29 cellular contexts compared by ENCODE assay signal in genomic region chr17:60629120-60629519, GRCh38.
"Had no signal": no experiment of that assay in that cellular context is flagged by ENCODE, and none has a peak within 500 bp of the region (broad histone marks: within the 10 kb centered on the region; RNA-seq: fewer than 3 reads in every experiment).

No MANE protein-coding gene starts in this region.

- H3K4me3 Mint-ChIP-seq: activated CD4-positive, alpha-beta memory T cell treated with anti-CD3 and anti-CD28 coated beads, Interleukin-2, amount 10 ng/mL, durations not matched to agents 7 days and 5 days; activated CD4-positive, alpha-beta T cell treated with anti-CD3 and anti-CD28 coated beads, Interleukin-2, amount 10 ng/mL, durations not matched to agents 7 days and 5 days; activated naive CD8-positive, alpha-beta T cell treated with anti-CD3 and anti-CD28 coated beads, Interleukin-2, amount 10 ng/mL, durations not matched to agents 7 days and 5 days; activated T-cell treated with anti-CD3 and anti-CD28 coated beads, Interleukin-2, amount 50 U/mL, for 4 hours; dendritic cell treated with granulocyte-macrophage colony-stimulating factor and Interleukin-4, amounts not matched to agents 40 ng/mL and 50 ng/mL, for 4 days; natural killer cell treated with Interleukin-12 subunit alpha and Interleukin-12 subunit beta and Interleukin-15 and Interleukin-18, amount 100 ng/mL, for 72 hours had no signal

- H3K4me1 ChIP-seq: foreskin keratinocyte, lower lobe of right lung, right lobe of liver, testis, transverse colon, uterus had no signal

- H3K4me3 ChIP-seq: ascending aorta, esophagus muscularis mucosa, heart right ventricle, lower lobe of right lung, right lobe of liver, skin epidermis, testis, transverse colon, uterus had no signal

- H3K27me3 Mint-ChIP-seq: activated CD4-positive, alpha-beta memory T cell treated with anti-CD3 and anti-CD28 coated beads, Interleukin-2, amount 10 ng/mL, durations not matched to agents 7 days and 5 days; activated CD4-positive, alpha-beta T cell treated with anti-CD3 and anti-CD28 coated beads, Interleukin-2, amount 10 ng/mL, durations not matched to agents 7 days and 5 days; activated naive CD8-positive, alpha-beta T cell treated with anti-CD3 and anti-CD28 coated beads, Interleukin-2, amount 10 ng/mL, durations not matched to agents 7 days and 5 days; dendritic cell treated with granulocyte-macrophage colony-stimulating factor and Interleukin-4, amounts not matched to agents 40 ng/mL and 50 ng/mL, for 4 days; natural killer cell treated with Interleukin-12 subunit alpha and Interleukin-12 subunit beta and Interleukin-15 and Interleukin-18, amount 100 ng/mL, for 72 hours had no signal

- ATAC-seq: activated T-cell treated with anti-CD3 and anti-CD28 coated beads, Interleukin-2, amount 50 U/mL, for 4 hours; foreskin keratinocyte; heart right ventricle; left lobe of liver; lower lobe of right lung; natural killer cell treated with Interleukin-12 subunit alpha and Interleukin-12 subunit beta and Interleukin-15 and Interleukin-18, amount 100 ng/mL, for 72 hours; right lobe of liver; stimulated activated naive CD8-positive, alpha-beta T cell treated with anti-CD3 and anti-CD28 coated beads, Interleukin-15, Interleukin-2, amounts not matched to agents 100 U/mL and 50 U/mL, for 24 hours had no signal

- H3K27ac ChIP-seq: ascending aorta, brain microvascular endothelial cell, esophagus muscularis mucosa, foreskin keratinocyte, lower lobe of right lung, right lobe of liver, skin epidermis, testis, transverse colon had no signal

- H3K27me3 ChIP-seq: ascending aorta, brain microvascular endothelial cell, esophagus muscularis mucosa, foreskin keratinocyte, heart right ventricle, right lobe of liver, testis, transverse colon, uterus had no signal

- H3K9me3 ChIP-seq: ascending aorta, esophagus muscularis mucosa, heart right ventricle, lower lobe of right lung, right lobe of liver, testis, transverse colon, uterus had no signal

- DNase-seq: activated CD4-positive, alpha-beta memory T cell treated with anti-CD3 and anti-CD28 coated beads, Interleukin-2, amount 10 ng/mL, durations not matched to agents 7 days and 5 days; activated CD4-positive, alpha-beta T cell treated with anti-CD3 and anti-CD28 coated beads for 1 hour; activated CD4-positive, alpha-beta T cell treated with anti-CD3 and anti-CD28 coated beads, Interleukin-2, amount 10 ng/mL, durations not matched to agents 7 days and 5 days; activated CD8-positive, alpha-beta memory T cell treated with anti-CD3 and anti-CD28 coated beads, Interleukin-2, amount 50 U/mL, for 48 hours; activated naive CD8-positive, alpha-beta T cell treated with anti-CD3 and anti-CD28 coated beads, Interleukin-2, amount 10 ng/mL, durations not matched to agents 7 days and 5 days; activated T-cell treated with anti-CD3 and anti-CD28 coated beads, Interleukin-2, amount 50 U/mL, for 4 hours; brain microvascular endothelial cell; caudate nucleus; effector CD4-positive, alpha-beta T cell; foreskin keratinocyte; heart right ventricle; kidney glomerular epithelial cell; lower lobe of right lung; mesenchymal stem cell; right lobe of liver; stimulated activated CD4-positive, alpha-beta T cell treated with anti-CD3 and anti-CD28 coated beads, Interleukin-12 subunit alpha, Interleukin-12 subunit beta, amount 100 ng/mL, for 4 hours; stimulated activated CD4-positive, alpha-beta T cell treated with anti-CD3 and anti-CD28 coated beads, Interleukin-4, amount 100 ng/mL, for 1 hour; stimulated activated naive CD8-positive, alpha-beta T cell treated with anti-CD3 and anti-CD28 coated beads, Interleukin-15, Interleukin-2, amounts not matched to agents 100 U/mL and 50 U/mL, for 24 hours; T-helper 2 cell; testis; transverse colon; uterus had no signal

- H3K27ac Mint-ChIP-seq: activated CD4-positive, alpha-beta memory T cell treated with anti-CD3 and anti-CD28 coated beads, Interleukin-2, amount 10 ng/mL, durations not matched to agents 7 days and 5 days; activated CD4-positive, alpha-beta T cell treated with anti-CD3 and anti-CD28 coated beads, Interleukin-2, amount 10 ng/mL, durations not matched to agents 7 days and 5 days; activated naive CD8-positive, alpha-beta T cell treated with anti-CD3 and anti-CD28 coated beads, Interleukin-2, amount 10 ng/mL, durations not matched to agents 7 days and 5 days; activated T-helper 2 cell treated with anti-CD3 and anti-CD28 coated beads, Interferon-gamma antibody, Interleukin-2, Interleukin-4, amounts not matched to agents 10 μg/mL and 5 μg/mL and 100 μg/mL, durations not matched to agents 14 hours and 24 hours and 36 hours; natural killer cell treated with Interleukin-12 subunit alpha and Interleukin-12 subunit beta and Interleukin-15 and Interleukin-18, amount 100 ng/mL, for 72 hours had no signal

- H3K36me3 ChIP-seq: brain microvascular endothelial cell, uterus had no signal

- H3K9me3 Mint-ChIP-seq: activated CD4-positive, alpha-beta memory T cell treated with anti-CD3 and anti-CD28 coated beads, Interleukin-2, amount 10 ng/mL, durations not matched to agents 7 days and 5 days; activated CD4-positive, alpha-beta T cell treated with anti-CD3 and anti-CD28 coated beads, Interleukin-2, amount 10 ng/mL, durations not matched to agents 7 days and 5 days; activated naive CD8-positive, alpha-beta T cell treated with anti-CD3 and anti-CD28 coated beads, Interleukin-2, amount 10 ng/mL, durations not matched to agents 7 days and 5 days; activated T-cell treated with anti-CD3 and anti-CD28 coated beads, Interleukin-2, amount 50 U/mL, for 4 hours; activated T-helper 2 cell treated with anti-CD3 and anti-CD28 coated beads, Interferon-gamma antibody, Interleukin-2, Interleukin-4, amounts not matched to agents 10 μg/mL and 5 μg/mL and 100 μg/mL, durations not matched to agents 14 hours and 24 hours and 36 hours; dendritic cell treated with granulocyte-macrophage colony-stimulating factor and Interleukin-4, amounts not matched to agents 40 ng/mL and 50 ng/mL, for 4 days; natural killer cell treated with Interleukin-12 subunit alpha and Interleukin-12 subunit beta and Interleukin-15 and Interleukin-18, amount 100 ng/mL, for 72 hours had no signal
